ENCODE assay signal across 2 cellular contexts in the genomic region with DNA sequence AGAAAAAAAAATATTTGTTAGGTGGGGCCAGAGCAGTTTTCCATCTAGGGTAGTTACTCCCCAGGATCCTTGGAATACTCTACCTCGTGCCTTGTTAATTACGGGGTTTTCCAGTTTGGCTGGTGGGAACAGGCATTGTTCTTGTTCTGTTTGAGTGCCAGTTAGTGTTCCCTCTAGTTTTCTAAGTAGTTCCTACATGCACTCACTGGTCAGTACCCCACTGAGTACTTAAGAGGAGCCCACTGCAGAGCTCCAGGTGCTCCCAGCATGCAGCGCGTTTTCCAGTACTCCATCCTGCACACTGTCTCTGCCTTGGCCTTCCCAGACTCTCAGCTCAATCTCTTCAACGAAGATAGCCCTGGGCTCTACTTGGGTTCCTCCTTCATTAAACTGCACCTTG.
TF ChIP-seq lines count a peak whose summit lies in the region.

No MANE protein-coding gene starts in this region.

TF ChIP-seq in IMR-90, 13 proteins besides CTCF, POLR2A, EP300 and RAD21:
- TF ChIP-seq SMC3 (IDR thresholded peaks at IDR 0.05; ENCODE audit: low read depth, low read length) (no peak), RCOR1 (IDR thresholded peaks at IDR 0.05; ENCODE audit: insufficient replicate concordance, low read length) (no peak), CHD1 (IDR thresholded peaks at IDR 0.05; ENCODE audit: low read depth, low read length) (no peak), MAFK (IDR thresholded peaks at IDR 0.05; ENCODE audit: low read depth, low read length) (no peak), MAZ (IDR thresholded peaks at IDR 0.05; ENCODE audit: borderline replicate concordance, low read depth, low read length) (no peak), FOS (IDR thresholded peaks at IDR 0.05; ENCODE audit: low read depth, low read length) (no peak), NFE2L2 (IDR thresholded peaks at IDR 0.05; ENCODE audit: low read depth, low read length) (no peak), BHLHE40 (IDR thresholded peaks at IDR 0.05; ENCODE audit: low read depth, low read length) (no peak), RFX5 (IDR thresholded peaks at IDR 0.05; ENCODE audit: low read depth, low read length) (no peak), MXI1 (IDR thresholded peaks at IDR 0.05; ENCODE audit: borderline replicate concordance, low read depth, low read length) (no peak), CEBPB (IDR thresholded peaks at IDR 0.05; ENCODE audit: low read depth, low read length) (no peak)
- TF ChIP-seq, protein P1, sequence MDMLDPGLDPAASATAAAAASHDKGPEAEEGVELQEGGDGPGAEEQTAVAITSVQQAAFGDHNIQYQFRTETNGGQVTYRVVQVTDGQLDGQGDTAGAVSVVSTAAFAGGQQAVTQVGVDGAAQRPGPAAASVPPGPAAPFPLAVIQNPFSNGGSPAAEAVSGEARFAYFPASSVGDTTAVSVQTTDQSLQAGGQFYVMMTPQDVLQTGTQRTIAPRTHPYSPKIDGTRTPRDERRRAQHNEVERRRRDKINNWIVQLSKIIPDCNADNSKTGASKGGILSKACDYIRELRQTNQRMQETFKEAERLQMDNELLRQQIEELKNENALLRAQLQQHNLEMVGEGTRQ (IDR thresholded peaks at IDR 0.05; ENCODE audit: low read depth, low read length): no peak
- TF ChIP-seq, protein P2, sequence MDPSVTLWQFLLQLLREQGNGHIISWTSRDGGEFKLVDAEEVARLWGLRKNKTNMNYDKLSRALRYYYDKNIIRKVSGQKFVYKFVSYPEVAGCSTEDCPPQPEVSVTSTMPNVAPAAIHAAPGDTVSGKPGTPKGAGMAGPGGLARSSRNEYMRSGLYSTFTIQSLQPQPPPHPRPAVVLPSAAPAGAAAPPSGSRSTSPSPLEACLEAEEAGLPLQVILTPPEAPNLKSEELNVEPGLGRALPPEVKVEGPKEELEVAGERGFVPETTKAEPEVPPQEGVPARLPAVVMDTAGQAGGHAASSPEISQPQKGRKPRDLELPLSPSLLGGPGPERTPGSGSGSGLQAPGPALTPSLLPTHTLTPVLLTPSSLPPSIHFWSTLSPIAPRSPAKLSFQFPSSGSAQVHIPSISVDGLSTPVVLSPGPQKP (IDR thresholded peaks at IDR 0.05; ENCODE audit: borderline replicate concordance, low read depth, low read length): no peak
TF ChIP-seq in IMR-90: peak in this region for 0.

TF ChIP-seq in WTC11, 78 proteins besides CTCF, POLR2A, EP300 and RAD21:
- TF ChIP-seq NR2C2 (CRISPR knock-in tag; IDR thresholded peaks at IDR 0.05) (no peak), ZNF423 (CRISPR knock-in tag; IDR thresholded peaks at IDR 0.05) (peak; percentile 72)
